15 cellular contexts compared by ENCODE assay signal in genomic region chr13:100543872-100544602, GRCh38. TPM values are rescaled to one million over a fixed set of nuclear protein-coding genes. Genes with fewer than 3 reads are reported as not detected.
A peak's percentile ranks its signal among the peaks of the same experiment; 100 is the strongest.
DNase-seq lines count a peak whose midpoint lies in the region; ATAC-seq and TF ChIP-seq lines count a peak whose summit lies in the region.
"Had no signal": no experiment of that assay in that cellular context is flagged by ENCODE, and none has a peak within 500 bp of the region (broad histone marks: within the 10 kb centered on the region; RNA-seq: fewer than 3 reads in every experiment).

No MANE protein-coding gene starts in this region.

- TF ChIP-seq CTCF in endothelial cell (IDR thresholded peaks at IDR 0.05; ENCODE audit: unreplicated experiment) (no peak), testis (IDR thresholded peaks at IDR 0.05) (no peak)

- no peaks in the 10 kb centered on the region for H3K27me3 ChIP-seq in testis

- no peaks in the 10 kb centered on the region for H3K9me3 ChIP-seq in testis
- H3K9me3 ChIP-seq: mucosa of descending colon had no signal

- no peak for ATAC-seq in GM18858 (IDR thresholded peaks at IDR 0.05; ENCODE audit: unreplicated experiment)
- ATAC-seq: mucosa of descending colon had no signal

- DNase-seq in DMS53 (lab: John Stamatoyannopoulos, UW): peak; percentile 1
- DNase-seq in DMS53 treated with DMSO at 0.1 percent for 48 hours (lab: John Stamatoyannopoulos, UW; ENCODE audit: unreplicated experiment): no peak
- DNase-seq in endothelial cell (ENCODE audit: low spot score): no peak
- peak; percentile 43 to 50 for DNase-seq in lung microvascular endothelial cell (ENCODE audit: low read depth in 2 of 2)
- no peak for DNase-seq in testis
- DNase-seq in medulla oblongata (ENCODE audit: extremely low spot score): no peak
- no peak for DNase-seq in hippocampal formation (lab: John Stamatoyannopoulos, UW)
- DNase-seq: activated naive CD4-positive, alpha-beta T cell treated with anti-CD3 and anti-CD28 coated beads for 36 hours; CD8-positive, alpha-beta memory T cell; mucosa of descending colon; NCI-H1105 treated with DMSO at 0.1 percent for 48 hours; NCI-H226; WERI-Rb-1 had no signal

- no peaks in the 10 kb centered on the region for H3K9me3 Mint-ChIP-seq in endothelial cell (ENCODE audit: unreplicated experiment)
- H3K9me3 Mint-ChIP-seq: activated naive CD4-positive, alpha-beta T cell treated with anti-CD3 and anti-CD28 coated beads for 36 hours; CD8-positive, alpha-beta memory T cell had no signal

- intact Hi-C loops in testis (cut with DNase I; ENCODE audit: low total_unique reads): no loop called here

- TF ChIP-seq POLR2A in testis (IDR thresholded peaks at IDR 0.05): no peak

- no peak overlapping the region for H3K4me3 ChIP-seq in testis
- H3K4me3 ChIP-seq: mucosa of descending colon had no signal

- no peaks in the 10 kb centered on the region for H3K27me3 Mint-ChIP-seq in endothelial cell (ENCODE audit: unreplicated experiment)
- H3K27me3 Mint-ChIP-seq: CD8-positive, alpha-beta memory T cell had no signal

- H3K36me3 ChIP-seq in testis (ENCODE audit: low read depth, missing control alignments): no peaks in the 10 kb centered on the region
- H3K36me3 ChIP-seq: WERI-Rb-1 had no signal

- H3K27ac Mint-ChIP-seq in endothelial cell (ENCODE audit: unreplicated experiment): peak overlapping the region; percentile 36
- H3K27ac Mint-ChIP-seq: activated naive CD4-positive, alpha-beta T cell treated with anti-CD3 and anti-CD28 coated beads for 36 hours had no signal

- no peaks in the 10 kb centered on the region for H3K36me3 Mint-ChIP-seq in endothelial cell (ENCODE audit: low read depth, unreplicated experiment)

- H3K4me1 ChIP-seq in testis: peaks cover 14% of the 10 kb centered on the region

- H3K27ac ChIP-seq in testis: peak overlapping the region; percentile 31 to 42
- H3K27ac ChIP-seq: 22Rv1, WERI-Rb-1 had no signal

- H3K4me3 Mint-ChIP-seq in endothelial cell (ENCODE audit: unreplicated experiment): no peak overlapping the region
- H3K4me3 Mint-ChIP-seq: activated naive CD4-positive, alpha-beta T cell treated with anti-CD3 and anti-CD28 coated beads for 36 hours; CD8-positive, alpha-beta memory T cell had no signal

- WGBS in testis, 2 donors: 62 to 64% methylated on average over 26 of the region's 26 CpGs

- H3K4me1 Mint-ChIP-seq in endothelial cell (ENCODE audit: unreplicated experiment): peaks cover 15% of the 10 kb centered on the region

RNA-seq across cellular contexts. Expression of gene GGACT, which starts 44.6 kb away (rescaled TPM):
- total RNA-seq in endothelial cell (ENCODE audit: unreplicated experiment): 7.0 TPM
- total RNA-seq in lung microvascular endothelial cell: 2.6 and 3.9 TPM in 2 replicates
- 10 to 100 TPM; 18.9 to 30.0 TPM for total RNA-seq in testis
- polyA plus RNA-seq in testis (ENCODE audit: insufficient read depth, low read depth, low replicate concordance): 9.8 TPM

Comparison
In these comparisons a context has a peak if more than half of its experiments do, and no peak if none do; other contexts are left out.
1. DNase-seq: peak in DMS53 (single experiment) and lung microvascular endothelial cell (2 of 2); none in DMS53 treated with DMSO at 0.1 percent for 48 hours (single experiment), endothelial cell (single experiment), testis (single experiment), medulla oblongata (single experiment) and hippocampal formation (0 of 2).